Comparison of ENCODE assay signal across 22 cellular contexts in the genomic region with DNA sequence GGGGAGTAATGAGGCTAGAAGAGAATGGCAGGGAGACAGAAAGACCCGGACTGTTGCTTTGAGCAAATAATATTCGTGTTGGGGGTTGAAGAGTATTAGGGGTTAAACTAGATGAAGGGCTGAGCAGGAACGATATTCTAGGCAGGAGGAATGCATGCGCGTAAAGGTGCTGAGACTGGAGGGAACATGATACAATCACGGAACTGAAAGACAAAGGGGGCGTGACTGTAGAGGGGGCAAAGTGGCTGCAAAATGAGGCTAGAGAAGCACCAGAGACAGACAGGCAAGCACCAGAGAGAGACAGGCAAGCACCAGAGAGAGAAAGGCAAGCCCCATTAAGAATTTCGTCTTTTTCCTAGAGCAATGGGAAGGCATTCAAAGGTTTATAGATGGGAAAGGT.
DNase-seq lines count a peak whose midpoint lies in the region; TF ChIP-seq lines count a peak whose summit lies in the region.
"Had no signal": no experiment of that assay in that cellular context is flagged by ENCODE, and none has a peak within 500 bp of the region (broad histone marks: within the 10 kb centered on the region; RNA-seq: fewer than 3 reads in every experiment).

No MANE protein-coding gene starts in this region.

- H2AFZ ChIP-seq in Loucy (ENCODE audit: low read length): peak overlapping the region; percentile 44

- peaks cover 73% of the 10 kb centered on the region for H3K4me1 ChIP-seq in Loucy (ENCODE audit: insufficient read depth, low read length, poor library complexity, severe bottlenecking)
- H3K4me1 ChIP-seq: psoas muscle had no signal

- no peaks in the 10 kb centered on the region for H3K79me2 ChIP-seq in Loucy (ENCODE audit: insufficient read depth, low read length)

- no peaks in the 10 kb centered on the region for H3K36me3 Mint-ChIP-seq in osteocyte (ENCODE audit: unreplicated experiment)
- H3K36me3 Mint-ChIP-seq in nephron progenitor cell (ENCODE audit: low read depth): no peaks in the 10 kb centered on the region
- H3K36me3 Mint-ChIP-seq: WTC11 had no signal

- H4K20me1 ChIP-seq in Loucy (ENCODE audit: insufficient read depth, low read length, poor library complexity, severe bottlenecking): no peaks in the 10 kb centered on the region

- no peak for TF ChIP-seq CTCF in Loucy (conservative IDR thresholded peaks at IDR 0.05; ENCODE audit: low read length)
- TF ChIP-seq CTCF in osteocyte (IDR thresholded peaks at IDR 0.05): no peak
- no peak for TF ChIP-seq CTCF in GM10266 (IDR thresholded peaks at IDR 0.05; ENCODE audit: control insufficient read depth, insufficient read depth, low read depth, missing control alignments)
- TF ChIP-seq CTCF in nephron progenitor cell (IDR thresholded peaks at IDR 0.05): no peak

- H3K27me3 ChIP-seq in Loucy (ENCODE audit: insufficient read depth, low read length, poor library complexity, severe bottlenecking): no peaks in the 10 kb centered on the region
- H3K27me3 ChIP-seq: transverse colon had no signal

- H3K9me3 Mint-ChIP-seq in osteocyte (ENCODE audit: unreplicated experiment): no peaks in the 10 kb centered on the region
- no peaks in the 10 kb centered on the region for H3K9me3 Mint-ChIP-seq in nephron progenitor cell
- H3K9me3 Mint-ChIP-seq: activated naive CD4-positive, alpha-beta T cell treated with anti-CD3 and anti-CD28 coated beads, Interleukin-2, amount 50 U/mL, for 24 hours; WTC11 had no signal

- peak overlapping the region; percentile 1 for H3K27ac ChIP-seq in cingulate gyrus (ENCODE audit: low read depth, low read length)
- H3K27ac ChIP-seq: transverse colon had no signal

- H3K4me3 Mint-ChIP-seq in osteocyte (ENCODE audit: unreplicated experiment): no peak overlapping the region
- no peak overlapping the region for H3K4me3 Mint-ChIP-seq in nephron progenitor cell
- H3K4me3 Mint-ChIP-seq: activated naive CD4-positive, alpha-beta T cell treated with anti-CD3 and anti-CD28 coated beads, Interleukin-2, amount 50 U/mL, for 24 hours; WTC11 had no signal

- peak overlapping the region; percentile 61 for H3K4me2 ChIP-seq in Loucy (ENCODE audit: low read depth, low read length, poor library complexity, severe bottlenecking)

- H3K9me2 ChIP-seq in Loucy (replicated peaks; ENCODE audit: low read depth, low read length): no peaks in the 10 kb centered on the region

- H3K4me3 ChIP-seq in Loucy (ENCODE audit: low read length, poor library complexity, severe bottlenecking): no peak overlapping the region
- H3K4me3 ChIP-seq: psoas muscle, transverse colon had no signal

- no peaks in the 10 kb centered on the region for H3K36me3 ChIP-seq in Loucy (ENCODE audit: insufficient read depth, low read length)
- H3K36me3 ChIP-seq: transverse colon had no signal

- H3K9me3 ChIP-seq in Loucy (ENCODE audit: insufficient read depth, low read depth, low read length): no peaks in the 10 kb centered on the region
- H3K9me3 ChIP-seq: psoas muscle, transverse colon had no signal

- H3K4me1 Mint-ChIP-seq in osteocyte (ENCODE audit: unreplicated experiment): peaks cover 43% of the 10 kb centered on the region
- H3K4me1 Mint-ChIP-seq in nephron progenitor cell: peaks cover 60% of the 10 kb centered on the region

- H3K9ac ChIP-seq in Loucy (ENCODE audit: low read depth, low read length, poor library complexity, severe bottlenecking): peak overlapping the region; percentile 50

- H3F3A ChIP-seq in Loucy (ENCODE audit: low read depth): 0 out of 2 replicates have a peak, but pooled peaks cover 4% of the 10 kb centered on the region

- no peaks in the 10 kb centered on the region for H3K27me3 Mint-ChIP-seq in osteocyte (ENCODE audit: unreplicated experiment)
- no peaks in the 10 kb centered on the region for H3K27me3 Mint-ChIP-seq in nephron progenitor cell (ENCODE audit: low read depth, poor library complexity)
- H3K27me3 Mint-ChIP-seq: activated naive CD4-positive, alpha-beta T cell treated with anti-CD3 and anti-CD28 coated beads, Interleukin-2, amount 50 U/mL, for 24 hours had no signal

- H3K27ac Mint-ChIP-seq in osteocyte (ENCODE audit: unreplicated experiment): peak overlapping the region; percentile 98
- no peak overlapping the region for H3K27ac Mint-ChIP-seq in nephron progenitor cell
- H3K27ac Mint-ChIP-seq: activated naive CD4-positive, alpha-beta T cell treated with anti-CD3 and anti-CD28 coated beads, Interleukin-2, amount 50 U/mL, for 24 hours; WTC11 had no signal

- DNase-seq in NCI-H748 (lab: John Stamatoyannopoulos, UW; ENCODE audit: unreplicated experiment) (peak; percentile 19), NCI-H748 treated with DMSO at 0.1 percent for 48 hours (lab: John Stamatoyannopoulos, UW) (no peak), osteocyte (ENCODE audit: extremely low spot score, unreplicated experiment) (no peak), GM10266 (ENCODE audit: extremely low spot score) (no peak), nephron progenitor cell (no peak), NCI-H82 treated with DMSO at 0.1 percent for 48 hours (lab: John Stamatoyannopoulos, UW; ENCODE audit: unreplicated experiment) (no peak)
- DNase-seq: 8988T; activated CD4-positive, alpha-beta T cell treated with anti-CD3 and anti-CD28 coated beads, Interleukin-2, amount 50 U/mL, for 1 hour; AML-193; aorta; DMS53; foreskin melanocyte; GDM1; hippocampal formation; NCI-H1694 treated with DMSO at 0.1 percent for 48 hours; NCI-H526 treated with DMSO at 0.1 percent for 48 hours; psoas muscle; transverse colon had no signal
